ENCODE assay signal across 9 cellular contexts in genomic region chr10:14571866-14572507, GRCh38.
A peak's percentile ranks its signal among the peaks of the same experiment; 100 is the strongest.
DNase-seq lines count a peak whose midpoint lies in the region; ATAC-seq and TF ChIP-seq lines count a peak whose summit lies in the region.
"Had no signal": no experiment of that assay in that cellular context is flagged by ENCODE, and none has a peak within 500 bp of the region (broad histone marks: within the 10 kb centered on the region; RNA-seq: fewer than 3 reads in every experiment).

No MANE protein-coding gene starts in this region.

- WGBS in ovary, 3 donors, result 86 to 88% (median 87%) methylated on average over 10 of the region's 10 CpGs
- no CpG with 5 or more reads among the region's 10 CpGs for WGBS in mesendoderm (ENCODE audit: extremely low coverage, insufficient coverage, low lambda C conversion rate)

- H3K79me2 ChIP-seq in mesendoderm (ENCODE audit: control insufficient read depth, insufficient read depth, low read length), result peaks cover 15% of the 10 kb centered on the region

- no peak overlapping the region for H2BK120ac ChIP-seq in mesendoderm (ENCODE audit: low read depth, low read length)

- no peak overlapping the region for H2BK15ac ChIP-seq in mesendoderm (replicated peaks; ENCODE audit: low read depth)

- H3K4me3 ChIP-seq in dorsolateral prefrontal cortex (peak overlapping the region; percentile 16 to 72 (median 53)), ovary (no peak overlapping the region), mesendoderm (ENCODE audit: low read length) (no peak overlapping the region)

- H3K27ac Mint-ChIP-seq in WTC11, result no peak overlapping the region

- intact Hi-C loops in dorsolateral prefrontal cortex (cut with DNase I) (loop anchor here in 1 of 2 donors (2.0 kb wide), 1 partner anchor 33 kb away; no protein-coding TSS in a partner anchor), ovary (cut with DNase I) (no loop called here)

- H3K27me3 ChIP-seq in dorsolateral prefrontal cortex (no peaks in the 10 kb centered on the region), ovary (no peaks in the 10 kb centered on the region), mesendoderm (ENCODE audit: insufficient read depth, low read length, poor library complexity) (no peaks in the 10 kb centered on the region)

- H3K27ac ChIP-seq in dorsolateral prefrontal cortex (peak overlapping the region; percentile 77 to 100 (median 98)), ovary (no peak overlapping the region), mesendoderm (ENCODE audit: low read depth, low read length) (no peak overlapping the region)
- H3K27ac ChIP-seq: HL-60 had no signal

- TF ChIP-seq POLR2A in ovary (IDR thresholded peaks at IDR 0.05), result no peak

- no peak overlapping the region for H3K18ac ChIP-seq in mesendoderm (ENCODE audit: low read length)

- H3K4me1 Mint-ChIP-seq in WTC11, result peaks cover 23% of the 10 kb centered on the region

- no peak for TF ChIP-seq CTCF in WTC11 (IDR thresholded peaks at IDR 0.05)
- TF ChIP-seq CTCF in dorsolateral prefrontal cortex (IDR thresholded peaks at IDR 0.05 in 54 of 56, conservative IDR thresholded peaks at IDR 0.05 in 2 of 56; ENCODE audit: low read depth in 1 of 56, partially characterized antibody in 56 of 56), result peak in 3 of 56 donors; percentile 13 to 24 (median 24)
- no peak for TF ChIP-seq CTCF in ovary (IDR thresholded peaks at IDR 0.05)

- no peaks in the 10 kb centered on the region for H3K36me3 ChIP-seq in ovary
- no peaks in the 10 kb centered on the region for H3K36me3 ChIP-seq in mesendoderm (ENCODE audit: control insufficient read depth, insufficient read depth, low read length)

- no peak overlapping the region for H4K8ac ChIP-seq in mesendoderm (ENCODE audit: low read depth, low read length)

- H3K9me3 Mint-ChIP-seq in WTC11, result peaks cover 5% of the 10 kb centered on the region

- H3K27me3 Mint-ChIP-seq in WTC11 (ENCODE audit: low read depth), result no peaks in the 10 kb centered on the region

- no peak overlapping the region for H2BK5ac ChIP-seq in mesendoderm (ENCODE audit: low read length)

- DNase-seq in ELR (ENCODE audit: low read depth), result peak; percentile 36
- DNase-seq in WTC11 (ENCODE audit: low spot score), result no peak
- DNase-seq in dorsolateral prefrontal cortex, result peak in 6 of 10 donors; percentile 61 to 82 (median 70)
- DNase-seq in occipital lobe (lab: John Stamatoyannopoulos, UW), result peak; percentile 37
- DNase-seq in ovary, result no peak
- no peak for DNase-seq in mesendoderm
- DNase-seq in NCI-H1092 treated with DMSO at 0.1 percent for 48 hours (lab: John Stamatoyannopoulos, UW), result no peak

- H3K4me1 ChIP-seq in ovary (ENCODE audit: insufficient read depth), result peaks cover 3% of the 10 kb centered on the region
- no peaks in the 10 kb centered on the region for H3K4me1 ChIP-seq in mesendoderm (ENCODE audit: control insufficient read depth, low read depth, low read length)

- no peak overlapping the region for H3K4me2 ChIP-seq in mesendoderm (ENCODE audit: low read length)

- peaks cover 23% of the 10 kb centered on the region for H3K79me1 ChIP-seq in mesendoderm (ENCODE audit: low read length)

- H3K9me3 ChIP-seq in ovary, result no peaks in the 10 kb centered on the region

- H2AK5ac ChIP-seq in mesendoderm (ENCODE audit: low read length), result no peak overlapping the region

- no peak overlapping the region for H3K9ac ChIP-seq in mesendoderm (ENCODE audit: low read length)

- CTCF ChIA-PET in WTC11 (lab: Charles Lee), result no interaction called here

- peak; percentile 81 for ATAC-seq in HG02870 (IDR thresholded peaks at IDR 0.05; ENCODE audit: unreplicated experiment)
- ATAC-seq in WTC11, result no peak

- H4K5ac ChIP-seq in mesendoderm (ENCODE audit: low read length), result no peak overlapping the region

- H3K4ac ChIP-seq in mesendoderm (ENCODE audit: low read depth, low read length), result no peak overlapping the region

- no peak for TF ChIP-seq EP300 in ovary (IDR thresholded peaks at IDR 0.05)

- no peak overlapping the region for H3K23ac ChIP-seq in mesendoderm (ENCODE audit: low read length)

- H3K36me3 Mint-ChIP-seq in WTC11, result peaks cover 10% of the 10 kb centered on the region

- H3K4me3 Mint-ChIP-seq in WTC11, result no peak overlapping the region

- H3K56ac ChIP-seq in mesendoderm (ENCODE audit: low read length), result no peak overlapping the region

- POLR2A ChIA-PET in WTC11 (lab: Charles Lee), result no interaction called here

TF ChIP-seq in WTC11, 78 proteins besides CTCF, POLR2A, EP300 and RAD21:
- TF ChIP-seq MYBL2 (CRISPR knock-in tag; IDR thresholded peaks at IDR 0.05) (no peak), GABPB1 (CRISPR knock-in tag; IDR thresholded peaks at IDR 0.05) (peak; percentile 27; the same call in 1 of the 2 replicates)
TF ChIP-seq in WTC11: peak in this region for 1.

Comparison
In these comparisons a context has a peak if more than half of its experiments do, and no peak if none do; other contexts are left out.
1. DNase-seq: peak in ELR (single experiment), dorsolateral prefrontal cortex (6 of 10) and occipital lobe (single experiment); none in WTC11 (single experiment), ovary (0 of 5), mesendoderm (single experiment) and NCI-H1092 treated with DMSO at 0.1 percent for 48 hours (single experiment).
2. H3K27ac ChIP-seq: peak in dorsolateral prefrontal cortex (59 of 59); none in ovary (0 of 2) and mesendoderm (single experiment).
3. H3K4me3 ChIP-seq: peak in dorsolateral prefrontal cortex (59 of 59); none in ovary (single experiment) and mesendoderm (single experiment).